In the genomic region with DNA sequence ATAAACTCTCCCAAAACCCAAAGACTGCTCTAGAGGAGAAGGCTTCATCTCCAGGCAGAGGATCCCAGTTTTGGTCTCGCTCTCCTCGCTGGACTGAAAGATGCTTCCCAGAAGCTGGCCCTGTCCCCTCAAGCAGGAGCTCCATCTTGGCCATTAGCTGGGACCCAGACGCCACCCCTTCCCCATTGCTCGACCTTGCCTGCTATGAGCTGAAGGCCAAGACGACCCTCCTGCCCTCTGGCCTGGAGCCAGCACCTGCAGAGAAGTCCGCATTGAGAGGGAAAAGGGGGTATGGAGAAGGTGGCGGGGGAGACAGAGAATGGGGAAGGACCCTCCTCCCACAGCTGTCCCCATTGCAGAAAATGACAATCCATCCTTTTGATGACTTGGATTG, we compare ENCODE assay signal across 23 cellular contexts. TPM values are rescaled to one million over a fixed set of nuclear protein-coding genes. Genes with fewer than 3 reads are reported as not detected.
DNase-seq lines count a peak whose midpoint lies in the region; ATAC-seq and TF ChIP-seq lines count a peak whose summit lies in the region.
"Had no signal": no experiment of that assay in that cellular context is flagged by ENCODE, and none has a peak within 500 bp of the region (broad histone marks: within the 10 kb centered on the region; RNA-seq: fewer than 3 reads in every experiment).

No MANE protein-coding gene starts in this region.

- intact Hi-C loops in cardiac septum (cut with DNase I), result no loop called here
- intact Hi-C loops in heart right ventricle (cut with DNase I), result no loop called here
- intact Hi-C loops in spleen (cut with DNase I; ENCODE audit: low total_unique reads), result no loop called here
- intact Hi-C loops in lower leg skin (cut with DNase I; ENCODE audit: low total_unique reads), result no loop called here

- H3K4me1 ChIP-seq in heart right ventricle (no peaks in the 10 kb centered on the region), neural progenitor cell (peaks cover 11% of the 10 kb centered on the region), spleen (no peaks in the 10 kb centered on the region)
- H3K4me1 ChIP-seq: Caco-2 had no signal

- no peak overlapping the region for H3K4me3 Mint-ChIP-seq in neural progenitor cell
- H3K4me3 Mint-ChIP-seq: CD4-positive, alpha-beta T cell; HFFc6 had no signal

- H4K20me1 ChIP-seq in neural progenitor cell (ENCODE audit: low read depth), result no peaks in the 10 kb centered on the region

- H3K36me3 ChIP-seq in heart right ventricle (peaks cover 0 to 9% (median 0%) of the 10 kb centered on the region in 9 donors), neural progenitor cell (no peaks in the 10 kb centered on the region), spleen (peaks cover 0 to 24% (median 0%) of the 10 kb centered on the region in 6 donors), brain microvascular endothelial cell (replicated peaks) (no peaks in the 10 kb centered on the region)

- H3K9me3 ChIP-seq in heart right ventricle (no peaks in the 10 kb centered on the region), neural progenitor cell (ENCODE audit: low read depth) (no peaks in the 10 kb centered on the region), spleen (no peaks in the 10 kb centered on the region)
- H3K9me3 ChIP-seq: Caco-2 had no signal

- H3K27ac Mint-ChIP-seq in neural progenitor cell, result no peak overlapping the region
- H3K27ac Mint-ChIP-seq: CD4-positive, alpha-beta T cell; HFFc6 had no signal

- 68 to 78% methylated on average over 7 of the region's 7 CpGs for WGBS in heart right ventricle, 2 donors
- WGBS in spleen, 5 donors, result 60 to 75% (median 72%) methylated on average over 7 of the region's 7 CpGs
- WGBS in lower leg skin, 2 donors, result 72 to 78% methylated on average over 7 of the region's 7 CpGs

- H3K9ac ChIP-seq in neural progenitor cell, result no peak overlapping the region
- H3K9ac ChIP-seq: GM23248 had no signal

- peaks cover 3% of the 10 kb centered on the region for H3K36me3 Mint-ChIP-seq in neural progenitor cell

- H3K4me3 ChIP-seq in heart right ventricle (no peak overlapping the region), neural progenitor cell (no peak overlapping the region), spleen (no peak overlapping the region), brain microvascular endothelial cell (ENCODE audit: low read depth, low read length) (no peak overlapping the region), lower leg skin (ENCODE audit: low read depth, poor library complexity, severe bottlenecking) (no peak overlapping the region)
- H3K4me3 ChIP-seq: GM12878, GM23248 had no signal

- peak overlapping the region; percentile 38 for H3K4me2 ChIP-seq in neural progenitor cell

- ATAC-seq in heart right ventricle, result no peak
- no peak for ATAC-seq in GM18520 (IDR thresholded peaks at IDR 0.05; ENCODE audit: unreplicated experiment)
- ATAC-seq: GM12878, HCT116, HepG2 had no signal

- TF ChIP-seq POLR2A in spleen (IDR thresholded peaks at IDR 0.05) (no peak), lower leg skin (IDR thresholded peaks at IDR 0.05) (no peak)

- H2AFZ ChIP-seq in neural progenitor cell (replicated peaks), result no peak overlapping the region
- H2AFZ ChIP-seq: GM23248 had no signal

- peak; percentile 67 for DNase-seq in cardiac septum (ENCODE audit: low spot score)
- no peak for DNase-seq in heart right ventricle
- no peak for DNase-seq in neural progenitor cell (ENCODE audit: low spot score)
- peak; percentile 59 for DNase-seq in spleen
- DNase-seq in brain microvascular endothelial cell, result no peak
- no peak for DNase-seq in lower leg skin (ENCODE audit: low spot score in 2 of 2)
- DNase-seq: C1 segment of cervical spinal cord; Caco-2; CD4-positive, alpha-beta T cell; DMS153; DMS79 treated with DMSO at 0.1 percent for 48 hours; GM23248; HFFc6; KG1 had no signal

- no peaks in the 10 kb centered on the region for H3K79me2 ChIP-seq in neural progenitor cell (ENCODE audit: low read depth)

- H3K27me3 Mint-ChIP-seq in neural progenitor cell (ENCODE audit: insufficient read depth, low read depth), result peaks cover 10% of the 10 kb centered on the region

- H3K4me1 Mint-ChIP-seq in neural progenitor cell, result peaks cover 21% of the 10 kb centered on the region

- H3K27me3 ChIP-seq in heart right ventricle, result peaks cover 0 to 30% (median 0%) of the 10 kb centered on the region in 7 donors
- H3K27me3 ChIP-seq in neural progenitor cell, result no peaks in the 10 kb centered on the region
- peaks cover 0 to 16% (median 0%) of the 10 kb centered on the region in 7 donors for H3K27me3 ChIP-seq in spleen (replicated peaks in 1 of 7)
- H3K27me3 ChIP-seq in brain microvascular endothelial cell (replicated peaks), result no peaks in the 10 kb centered on the region

- H3K27ac ChIP-seq in heart right ventricle (no peak overlapping the region), angular gyrus (ENCODE audit: low read depth, low read length) (peak overlapping the region; percentile 15), neural progenitor cell (no peak overlapping the region), spleen (no peak overlapping the region), brain microvascular endothelial cell (no peak overlapping the region)
- H3K27ac ChIP-seq: 22Rv1, GM23248 had no signal

- H3F3A ChIP-seq in neural progenitor cell (ENCODE audit: low read depth), result no peaks in the 10 kb centered on the region

- peaks cover 9% of the 10 kb centered on the region for H3K9me3 Mint-ChIP-seq in neural progenitor cell
- H3K9me3 Mint-ChIP-seq: CD4-positive, alpha-beta T cell; HFFc6 had no signal

- in situ Hi-C loops in brain microvascular endothelial cell (cut with HindIII; ENCODE audit: low pct_ligation_motif_present, low sequenced_read_pairs), result no loop called here

- TF ChIP-seq CTCF in heart right ventricle (IDR thresholded peaks at IDR 0.05), result no peak
- no peak for TF ChIP-seq CTCF in neural progenitor cell (IDR thresholded peaks at IDR 0.05)
- TF ChIP-seq CTCF in spleen (IDR thresholded peaks at IDR 0.05 in 8 of 11, conservative IDR thresholded peaks at IDR 0.05 in 3 of 11), result no peak
- no peak for TF ChIP-seq CTCF in brain microvascular endothelial cell (IDR thresholded peaks at IDR 0.05; ENCODE audit: low read depth, low read length, missing control alignments)
- TF ChIP-seq CTCF in lower leg skin (IDR thresholded peaks at IDR 0.05), result no peak

RNA-seq across cellular contexts. Expression of a gene that starts 3.6 kb away (rescaled TPM):
- 0.70 TPM for total RNA-seq in cardiac septum
- under 1 TPM in 7 of 10 donors, not detected in 3; 0.11 to 0.45 (median 0.28) TPM for total RNA-seq in heart right ventricle
- polyA plus RNA-seq in heart right ventricle, result under 1 TPM; 0.29 to 0.66 TPM
- not detected in 2 replicates for total RNA-seq in neural progenitor cell (ENCODE audit: low replicate concordance)
- 1 to 10 TPM in 1 of 7 donors, under 1 TPM in 6; 0.11 to 1.4 (median 0.32) TPM for total RNA-seq in spleen
- under 1 TPM; 0.03 to 0.64 (median 0.30) TPM for polyA plus RNA-seq in spleen
- 1 to 10 TPM in 1 of 4 donors, under 1 TPM in 3; 0.06 to 1.1 (median 0.24) TPM for total RNA-seq in lower leg skin
- total RNA-seq: A673; Caco-2; CD4-positive, alpha-beta T cell; GM23248; H4; HepG2; HFFc6 had no signal
- polyA plus RNA-seq: AG04450, GM23248, HepG2 had no signal

Comparison
In these comparisons a context has a peak if more than half of its experiments do, and no peak if none do; other contexts are left out.
1. DNase-seq: peak in cardiac septum (single experiment) and spleen (single experiment); none in heart right ventricle (0 of 2), neural progenitor cell (single experiment), brain microvascular endothelial cell (single experiment) and lower leg skin (0 of 2).